In the genomic region with DNA sequence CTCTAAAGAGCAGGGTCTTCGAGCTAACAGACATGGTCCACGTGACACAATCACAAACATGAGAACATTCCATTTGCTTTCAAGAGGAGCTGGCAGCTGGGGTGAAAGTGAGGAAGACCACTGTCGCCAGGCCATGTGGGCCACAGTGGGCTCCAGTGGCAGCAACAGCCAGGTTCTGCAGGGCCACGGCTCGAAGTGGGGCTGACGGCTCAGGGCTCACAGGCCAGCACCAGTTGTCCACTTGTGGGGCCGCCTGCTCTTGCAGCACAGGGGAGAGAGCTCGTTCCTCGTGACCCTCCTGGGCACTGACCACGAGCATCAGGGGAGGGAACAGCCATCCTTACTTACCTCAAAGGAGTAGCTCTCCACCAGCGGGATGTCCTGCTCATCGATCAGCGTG, we compare ENCODE assay signal across 10 cellular contexts. TPM values are rescaled to one million over a fixed set of nuclear protein-coding genes. Genes with fewer than 3 reads are reported as not detected.
DNase-seq lines count a peak whose midpoint lies in the region; ATAC-seq, FAIRE-seq and TF ChIP-seq lines count a peak whose summit lies in the region.
"Had no signal": no experiment of that assay in that cellular context is flagged by ENCODE, and none has a peak within 500 bp of the region (broad histone marks: within the 10 kb centered on the region; RNA-seq: fewer than 3 reads in every experiment).

No MANE protein-coding gene starts in this region.

- no peaks in the 10 kb centered on the region for H3K9me2 ChIP-seq in PC-9 (ENCODE audit: insufficient read depth)

- H3K36me3 ChIP-seq in PC-9 (ENCODE audit: low read depth), result peaks cover 8% of the 10 kb centered on the region; the same call in 1 of the 2 replicates
- no peaks in the 10 kb centered on the region for H3K36me3 ChIP-seq in endocrine pancreas (ENCODE audit: control insufficient read depth, insufficient read depth, low read length)
- peaks cover 0 to 52% (median 5%) of the 10 kb centered on the region in 3 donors for H3K36me3 ChIP-seq in tibial nerve

- H3K4me3 Mint-ChIP-seq in activated naive CD4-positive, alpha-beta T cell treated with anti-CD3 and anti-CD28 coated beads, Interleukin-2, amount 10 ng/mL, durations not matched to agents 7 days and 5 days, result peak overlapping the region; percentile 84
- peak overlapping the region; percentile 62 for H3K4me3 Mint-ChIP-seq in stimulated activated memory B cell treated with anti-CD40 and anti-IgM and Interleukin-4, amounts not matched to agents 10 μg/mL and 1 μg/mL and 100 μg/mL, for 72 hours

- WGBS in tibial nerve, 2 donors, result 87% methylated on average over 7 to 13 of the region's 13 CpGs

- H3K4me1 Mint-ChIP-seq in activated naive CD4-positive, alpha-beta T cell treated with anti-CD3 and anti-CD28 coated beads, Interleukin-2, amount 10 ng/mL, durations not matched to agents 7 days and 5 days, result peaks cover 26% of the 10 kb centered on the region
- H3K4me1 Mint-ChIP-seq in stimulated activated memory B cell treated with anti-CD40 and anti-IgM and Interleukin-4, amounts not matched to agents 10 μg/mL and 1 μg/mL and 100 μg/mL, for 72 hours, result peaks cover 25% of the 10 kb centered on the region

- H3K9me3 ChIP-seq in PC-9 (ENCODE audit: insufficient read depth, low read depth) (no peaks in the 10 kb centered on the region), endocrine pancreas (ENCODE audit: control insufficient read depth, low read length) (no peaks in the 10 kb centered on the region), tibial nerve (no peaks in the 10 kb centered on the region)

- H3K4me3 ChIP-seq in PC-9, result no peak overlapping the region
- H3K4me3 ChIP-seq in endocrine pancreas (ENCODE audit: control insufficient read depth, insufficient read depth, low read length), result no peak overlapping the region
- H3K4me3 ChIP-seq in tibial nerve, result no peak overlapping the region

- CTCF ChIA-PET in activated naive CD4-positive, alpha-beta T cell treated with anti-CD3 and anti-CD28 coated beads, Interleukin-2, amount 10 ng/mL, durations not matched to agents 7 days and 5 days (lab: Charles Lee), result interaction anchor here (0.7 to 2.4 kb wide), 5 partner anchors 9 to 156 kb away, joined by 4 to 12 read pairs (median 4); a partner anchor contains a TSS
- CTCF ChIA-PET in PC-9 (lab: Charles Lee), result interaction anchor here (0.8 kb wide), 1 partner anchor 30 kb away, joined by 3 read pairs; a partner anchor contains a TSS

- ATAC-seq in activated naive CD4-positive, alpha-beta T cell treated with anti-CD3 and anti-CD28 coated beads, Interleukin-2, amount 50 U/mL, for 72 hours, result no peak
- ATAC-seq in stimulated activated memory B cell treated with anti-CD40 and anti-IgM and Interleukin-4, amounts not matched to agents 10 μg/mL and 1 μg/mL and 100 μg/mL, for 72 hours, result no peak
- no peak for ATAC-seq in GM18907 (IDR thresholded peaks at IDR 0.05; ENCODE audit: unreplicated experiment)

- peaks cover 6% of the 10 kb centered on the region; the same call in 1 of the 2 replicates for H3F3A ChIP-seq in PC-9 (ENCODE audit: insufficient read depth, low read depth)

- no peaks in the 10 kb centered on the region for H3K9me3 Mint-ChIP-seq in activated naive CD4-positive, alpha-beta T cell treated with anti-CD3 and anti-CD28 coated beads, Interleukin-2, amount 10 ng/mL, durations not matched to agents 7 days and 5 days
- no peaks in the 10 kb centered on the region for H3K9me3 Mint-ChIP-seq in activated naive CD4-positive, alpha-beta T cell treated with anti-CD3 and anti-CD28 coated beads, Interleukin-2, amount 50 U/mL, for 72 hours
- no peaks in the 10 kb centered on the region for H3K9me3 Mint-ChIP-seq in stimulated activated memory B cell treated with anti-CD40 and anti-IgM and Interleukin-4, amounts not matched to agents 10 μg/mL and 1 μg/mL and 100 μg/mL, for 72 hours

- H3K79me2 ChIP-seq in PC-9 (ENCODE audit: low read depth), result peaks cover 18% of the 10 kb centered on the region

- no peak for TF ChIP-seq EP300 in tibial nerve (IDR thresholded peaks at IDR 0.05)

- no peak overlapping the region for H2AFZ ChIP-seq in PC-9

- POLR2A ChIA-PET in PC-9 (lab: Charles Lee; ENCODE audit: unreplicated experiment), result interaction anchor here (0.5 to 0.6 kb wide), 3 partner anchors 19 to 365 kb away, joined by 3 to 17 read pairs (median 3); a partner anchor contains a TSS

- no peak for FAIRE-seq in D721Med (lab: Jason Lieb, UNC)
- FAIRE-seq: urothelium cell line had no signal

- no peak overlapping the region for H3K27ac ChIP-seq in PC-9
- no peak overlapping the region for H3K27ac ChIP-seq in tibial nerve

- BruUV-seq in PC-9 (replicated peaks; lab: Mats Ljungman, UMichigan), result no TSS peak

- no peak for TF ChIP-seq POLR2A in tibial nerve (IDR thresholded peaks at IDR 0.05)

- DNase-seq in activated naive CD4-positive, alpha-beta T cell treated with anti-CD3 and anti-CD28 coated beads, Interleukin-2, amount 10 ng/mL, durations not matched to agents 7 days and 5 days, result no peak
- no peak for DNase-seq in activated naive CD4-positive, alpha-beta T cell treated with anti-CD3 and anti-CD28 coated beads, Interleukin-2, amount 50 U/mL, for 72 hours (ENCODE audit: low spot score in 2 of 2)
- DNase-seq in PC-9, result no peak
- DNase-seq in tibial nerve (ENCODE audit: low spot score in 2 of 2), result no peak
- DNase-seq in D721Med (ENCODE audit: insufficient read length, low spot score), result no peak
- DNase-seq: NCI-H2171 treated with DMSO at 0.1 percent for 48 hours had no signal

- H4K20me1 ChIP-seq in PC-9 (ENCODE audit: insufficient read depth), result peaks cover 12% of the 10 kb centered on the region

- H3K27ac Mint-ChIP-seq in activated naive CD4-positive, alpha-beta T cell treated with anti-CD3 and anti-CD28 coated beads, Interleukin-2, amount 10 ng/mL, durations not matched to agents 7 days and 5 days, result no peak overlapping the region
- peak overlapping the region in 1 of 2 donors; percentile 47 for H3K27ac Mint-ChIP-seq in activated naive CD4-positive, alpha-beta T cell treated with anti-CD3 and anti-CD28 coated beads, Interleukin-2, amount 50 U/mL, for 72 hours
- H3K27ac Mint-ChIP-seq in stimulated activated memory B cell treated with anti-CD40 and anti-IgM and Interleukin-4, amounts not matched to agents 10 μg/mL and 1 μg/mL and 100 μg/mL, for 72 hours, result no peak overlapping the region

- H3K27me3 Mint-ChIP-seq in activated naive CD4-positive, alpha-beta T cell treated with anti-CD3 and anti-CD28 coated beads, Interleukin-2, amount 10 ng/mL, durations not matched to agents 7 days and 5 days, result no peaks in the 10 kb centered on the region
- no peaks in the 10 kb centered on the region for H3K27me3 Mint-ChIP-seq in stimulated activated memory B cell treated with anti-CD40 and anti-IgM and Interleukin-4, amounts not matched to agents 10 μg/mL and 1 μg/mL and 100 μg/mL, for 72 hours

- H3K9ac ChIP-seq in endocrine pancreas (ENCODE audit: control insufficient read depth, insufficient read depth, low read length), result peak overlapping the region; percentile 30

- H3K36me3 Mint-ChIP-seq in activated naive CD4-positive, alpha-beta T cell treated with anti-CD3 and anti-CD28 coated beads, Interleukin-2, amount 10 ng/mL, durations not matched to agents 7 days and 5 days, result peaks cover 14% of the 10 kb centered on the region
- H3K36me3 Mint-ChIP-seq in activated naive CD4-positive, alpha-beta T cell treated with anti-CD3 and anti-CD28 coated beads, Interleukin-2, amount 50 U/mL, for 72 hours, result peaks cover 6 to 20% of the 10 kb centered on the region in 2 donors
- peaks cover 22% of the 10 kb centered on the region for H3K36me3 Mint-ChIP-seq in stimulated activated memory B cell treated with anti-CD40 and anti-IgM and Interleukin-4, amounts not matched to agents 10 μg/mL and 1 μg/mL and 100 μg/mL, for 72 hours

- intact Hi-C loops in PC-9 (cut with micrococcal nuclease; ENCODE audit: unreplicated experiment), result no loop called here

- peak overlapping the region; percentile 91 for H3K4me2 ChIP-seq in PC-9

- no peak for TF ChIP-seq CTCF in PC-9 (conservative IDR thresholded peaks at IDR 0.05)
- TF ChIP-seq CTCF in tibial nerve (IDR thresholded peaks at IDR 0.05), result no peak
- no peak for TF ChIP-seq CTCF in D721Med (IDR thresholded peaks at IDR 0.05; ENCODE audit: insufficient read depth, missing control alignments)

- H3K4me1 ChIP-seq in PC-9 (replicated peaks; ENCODE audit: insufficient read depth) (peaks cover 13% of the 10 kb centered on the region), endocrine pancreas (ENCODE audit: control insufficient read depth, insufficient read depth, low read length) (no peaks in the 10 kb centered on the region), tibial nerve (peaks cover 0 to 23% (median 14%) of the 10 kb centered on the region in 4 donors)

- H3K27me3 ChIP-seq in PC-9 (ENCODE audit: insufficient read depth, low read depth) (no peaks in the 10 kb centered on the region), endocrine pancreas (ENCODE audit: control insufficient read depth, insufficient read depth, low read length) (no peaks in the 10 kb centered on the region), tibial nerve (no peaks in the 10 kb centered on the region)

RNA-seq across cellular contexts. Expression of a gene that starts 2.0 kb away (rescaled TPM):
- total RNA-seq in activated naive CD4-positive, alpha-beta T cell treated with anti-CD3 and anti-CD28 coated beads, Interleukin-2, amount 50 U/mL, for 72 hours, result 10 to 100 TPM; 32.9 to 63.5 TPM
- total RNA-seq in PC-9 (2021) (47.7 and 49.2 TPM in 2 replicates), tibial nerve (10 to 100 TPM; 13.8 to 17.4 (median 15.8) TPM)

RNA-seq across cellular contexts. Expression of a gene that starts 9.6 kb away (rescaled TPM):
- 10 to 100 TPM; 30.1 to 64.7 TPM for total RNA-seq in activated naive CD4-positive, alpha-beta T cell treated with anti-CD3 and anti-CD28 coated beads, Interleukin-2, amount 50 U/mL, for 72 hours
- total RNA-seq in PC-9 (2021), result 48.5 and 52.2 TPM in 2 replicates
- total RNA-seq in tibial nerve, result 10 to 100 TPM; 40.8 to 61.5 (median 42.4) TPM

RNA-seq across cellular contexts. Expression of a gene that starts 17.2 kb away (rescaled TPM):
- total RNA-seq in activated naive CD4-positive, alpha-beta T cell treated with anti-CD3 and anti-CD28 coated beads, Interleukin-2, amount 50 U/mL, for 72 hours, result 10 to 100 TPM; 34.4 to 40.9 TPM
- total RNA-seq in PC-9 (2021), result 116 and 127 TPM in 2 replicates
- 10 to 100 TPM; 26.4 to 83.1 (median 50.1) TPM for total RNA-seq in tibial nerve

RNA-seq across cellular contexts. Expression of a gene that starts 30.5 kb away (rescaled TPM):
- 10 to 100 TPM; 80.4 to 85.0 TPM for total RNA-seq in activated naive CD4-positive, alpha-beta T cell treated with anti-CD3 and anti-CD28 coated beads, Interleukin-2, amount 50 U/mL, for 72 hours
- total RNA-seq in PC-9 (2021) (111 and 116 TPM in 2 replicates), tibial nerve (100 to 1,000 TPM in 3 of 4 donors, 10 to 100 TPM in 1; 96.4 to 136 (median 118) TPM)

RNA-seq across cellular contexts. Expression of a gene that starts 36.6 kb away (rescaled TPM):
- 10 to 100 TPM; 21.2 to 31.6 TPM for total RNA-seq in activated naive CD4-positive, alpha-beta T cell treated with anti-CD3 and anti-CD28 coated beads, Interleukin-2, amount 50 U/mL, for 72 hours
- total RNA-seq in PC-9 (2021) (54.5 and 87.7 TPM in 2 replicates), tibial nerve (100 to 1,000 TPM in 1 of 4 donors, 10 to 100 TPM in 3; 77.1 to 161 (median 98.3) TPM)
